ENCODE assay signal across 23 cellular contexts in the genomic region with DNA sequence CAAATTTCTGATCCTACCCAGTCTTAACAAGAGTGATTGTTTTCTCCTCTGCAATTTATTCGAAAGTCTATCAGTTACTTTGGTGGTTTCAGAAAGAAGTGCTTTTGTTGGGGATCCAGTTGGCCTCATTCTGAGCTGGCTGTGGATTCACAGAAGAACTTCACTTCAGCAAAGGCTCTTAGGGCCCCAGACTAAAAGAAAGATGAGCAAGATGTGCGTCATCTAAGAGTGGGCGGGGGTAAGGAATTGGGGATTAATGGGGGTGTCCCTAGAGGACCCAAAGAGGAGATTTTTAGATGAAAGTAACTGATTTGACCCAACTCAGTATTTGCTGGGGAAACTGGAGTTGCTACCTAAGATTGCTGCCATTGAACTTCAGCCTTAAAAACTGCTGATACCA.
A peak's percentile ranks its signal among the peaks of the same experiment; 100 is the strongest.
DNase-seq lines count a peak whose midpoint lies in the region; ATAC-seq and TF ChIP-seq lines count a peak whose summit lies in the region.
"Had no signal": no experiment of that assay in that cellular context is flagged by ENCODE, and none has a peak within 500 bp of the region (broad histone marks: within the 10 kb centered on the region; RNA-seq: fewer than 3 reads in every experiment).

No MANE protein-coding gene starts in this region.

- H3K4me3 ChIP-seq in GM23338 (no peak overlapping the region), fibroblast of mammary gland (ENCODE audit: control insufficient read depth, low read depth, low read length) (no peak overlapping the region)
- H3K4me3 ChIP-seq: lower lobe of right lung, MG63, upper lobe of right lung had no signal

- no peak overlapping the region for H3K4me2 ChIP-seq in GM23338

- ATAC-seq in GM23338 (no peak), left colon (no peak), HG02642 (IDR thresholded peaks at IDR 0.05; ENCODE audit: poor library complexity, unreplicated experiment) (no peak)
- ATAC-seq: foreskin keratinocyte, lower lobe of right lung, upper lobe of right lung had no signal

- intact Hi-C loops in left colon (cut with DNase I, micrococcal nuclease), result no loop called here

- DNase-seq in activated CD4-positive, alpha-beta T cell treated with anti-CD3 and anti-CD28 coated beads for 48 hours, result peak; percentile 71
- no peak for DNase-seq in activated CD4-positive, alpha-beta T cell treated with anti-CD3 and anti-CD28 coated beads for 1 hour
- DNase-seq in GM23338 (ENCODE audit: low spot score), result no peak
- DNase-seq in fibroblast of mammary gland (ENCODE audit: low read depth), result peak; percentile 85
- DNase-seq in stimulated activated CD4-positive, alpha-beta T cell treated with anti-CD3 and anti-CD28 coated beads, Interleukin-4, amount 100 ng/mL, for 24 hours, result peak; percentile 60
- no peak for DNase-seq in left colon
- no peak for DNase-seq in T1000 (lab: John Stamatoyannopoulos, UW)
- DNase-seq: activated CD8-positive, alpha-beta memory T cell treated with anti-CD3 and anti-CD28 coated beads for 24 hours; activated gamma-delta T cell; aorta; central memory CD4-positive, alpha-beta T cell; COR-L47; DND-41; foreskin keratinocyte; hippocampal formation; lower lobe of right lung; MG63; NCI-H1436; NCI-H526 treated with DMSO at 0.1 percent for 48 hours; Right ventricle myocardium superior; upper lobe of right lung had no signal

- H3K79me2 ChIP-seq in GM23338 (replicated peaks; ENCODE audit: insufficient read depth), result no peaks in the 10 kb centered on the region

- no peaks in the 10 kb centered on the region for H3K9me3 Mint-ChIP-seq in GM23338

- no peaks in the 10 kb centered on the region for H3K36me3 ChIP-seq in GM23338 (ENCODE audit: insufficient read depth)
- H3K36me3 ChIP-seq: lower lobe of right lung, MG63, neutrophil, upper lobe of right lung had no signal

- peaks cover 21% of the 10 kb centered on the region for H3K4me1 Mint-ChIP-seq in GM23338

- H2AFZ ChIP-seq in GM23338, result peak overlapping the region; percentile 48

- peaks cover 18% of the 10 kb centered on the region for H3K4me1 ChIP-seq in GM23338 (ENCODE audit: insufficient read depth)
- H3K4me1 ChIP-seq: foreskin keratinocyte had no signal

- no peak overlapping the region for H3K4me3 Mint-ChIP-seq in GM23338

- no peak overlapping the region for H3K27ac ChIP-seq in GM23338 (ENCODE audit: low read depth)
- H3K27ac ChIP-seq: foreskin keratinocyte, lower lobe of right lung, neutrophil, upper lobe of right lung had no signal

- H3K27me3 ChIP-seq in GM23338 (ENCODE audit: insufficient read depth), result no peaks in the 10 kb centered on the region
- H3K27me3 ChIP-seq: MG63, upper lobe of right lung had no signal

- H3K27ac Mint-ChIP-seq in GM23338, result no peak overlapping the region

- peaks cover 11% of the 10 kb centered on the region for H3K27me3 Mint-ChIP-seq in GM23338 (ENCODE audit: insufficient read depth, low read depth, poor library complexity)

- no peaks in the 10 kb centered on the region for H4K20me1 ChIP-seq in GM23338 (replicated peaks; ENCODE audit: insufficient read depth)

- H3K9me2 ChIP-seq in GM23338 (ENCODE audit: insufficient read depth), result no peaks in the 10 kb centered on the region

- H3K36me3 Mint-ChIP-seq in GM23338 (ENCODE audit: low read depth), result no peaks in the 10 kb centered on the region

- H3F3A ChIP-seq in GM23338 (replicated peaks; ENCODE audit: low read depth), result no peaks in the 10 kb centered on the region

- TF ChIP-seq CTCF in GM23338 (conservative IDR thresholded peaks at IDR 0.05; ENCODE audit: low read depth in 2 of 2), result no peak
- no peak for TF ChIP-seq CTCF in fibroblast of mammary gland (conservative IDR thresholded peaks at IDR 0.05; ENCODE audit: control insufficient read depth, insufficient read depth, low read depth, low read length)

TF ChIP-seq in GM23338, 12 proteins besides CTCF, POLR2A, EP300 and RAD21:
- TF ChIP-seq EZH2 (IDR thresholded peaks at IDR 0.05; ENCODE audit: low read depth, unreplicated experiment) (no peak), JUNB (IDR thresholded peaks at IDR 0.05; ENCODE audit: unreplicated experiment) (no peak), NANOG (IDR thresholded peaks at IDR 0.05; ENCODE audit: borderline replicate concordance) (no peak), ZNF114 (CRISPR knock-in tag; IDR thresholded peaks at IDR 0.05) (no peak), POLR2AphosphoS5 (IDR thresholded peaks at IDR 0.05; ENCODE audit: low read depth) (no peak), ZNF331 (CRISPR knock-in tag; IDR thresholded peaks at IDR 0.05; ENCODE audit: low read depth) (no peak)
- TF ChIP-seq, protein P1, sequence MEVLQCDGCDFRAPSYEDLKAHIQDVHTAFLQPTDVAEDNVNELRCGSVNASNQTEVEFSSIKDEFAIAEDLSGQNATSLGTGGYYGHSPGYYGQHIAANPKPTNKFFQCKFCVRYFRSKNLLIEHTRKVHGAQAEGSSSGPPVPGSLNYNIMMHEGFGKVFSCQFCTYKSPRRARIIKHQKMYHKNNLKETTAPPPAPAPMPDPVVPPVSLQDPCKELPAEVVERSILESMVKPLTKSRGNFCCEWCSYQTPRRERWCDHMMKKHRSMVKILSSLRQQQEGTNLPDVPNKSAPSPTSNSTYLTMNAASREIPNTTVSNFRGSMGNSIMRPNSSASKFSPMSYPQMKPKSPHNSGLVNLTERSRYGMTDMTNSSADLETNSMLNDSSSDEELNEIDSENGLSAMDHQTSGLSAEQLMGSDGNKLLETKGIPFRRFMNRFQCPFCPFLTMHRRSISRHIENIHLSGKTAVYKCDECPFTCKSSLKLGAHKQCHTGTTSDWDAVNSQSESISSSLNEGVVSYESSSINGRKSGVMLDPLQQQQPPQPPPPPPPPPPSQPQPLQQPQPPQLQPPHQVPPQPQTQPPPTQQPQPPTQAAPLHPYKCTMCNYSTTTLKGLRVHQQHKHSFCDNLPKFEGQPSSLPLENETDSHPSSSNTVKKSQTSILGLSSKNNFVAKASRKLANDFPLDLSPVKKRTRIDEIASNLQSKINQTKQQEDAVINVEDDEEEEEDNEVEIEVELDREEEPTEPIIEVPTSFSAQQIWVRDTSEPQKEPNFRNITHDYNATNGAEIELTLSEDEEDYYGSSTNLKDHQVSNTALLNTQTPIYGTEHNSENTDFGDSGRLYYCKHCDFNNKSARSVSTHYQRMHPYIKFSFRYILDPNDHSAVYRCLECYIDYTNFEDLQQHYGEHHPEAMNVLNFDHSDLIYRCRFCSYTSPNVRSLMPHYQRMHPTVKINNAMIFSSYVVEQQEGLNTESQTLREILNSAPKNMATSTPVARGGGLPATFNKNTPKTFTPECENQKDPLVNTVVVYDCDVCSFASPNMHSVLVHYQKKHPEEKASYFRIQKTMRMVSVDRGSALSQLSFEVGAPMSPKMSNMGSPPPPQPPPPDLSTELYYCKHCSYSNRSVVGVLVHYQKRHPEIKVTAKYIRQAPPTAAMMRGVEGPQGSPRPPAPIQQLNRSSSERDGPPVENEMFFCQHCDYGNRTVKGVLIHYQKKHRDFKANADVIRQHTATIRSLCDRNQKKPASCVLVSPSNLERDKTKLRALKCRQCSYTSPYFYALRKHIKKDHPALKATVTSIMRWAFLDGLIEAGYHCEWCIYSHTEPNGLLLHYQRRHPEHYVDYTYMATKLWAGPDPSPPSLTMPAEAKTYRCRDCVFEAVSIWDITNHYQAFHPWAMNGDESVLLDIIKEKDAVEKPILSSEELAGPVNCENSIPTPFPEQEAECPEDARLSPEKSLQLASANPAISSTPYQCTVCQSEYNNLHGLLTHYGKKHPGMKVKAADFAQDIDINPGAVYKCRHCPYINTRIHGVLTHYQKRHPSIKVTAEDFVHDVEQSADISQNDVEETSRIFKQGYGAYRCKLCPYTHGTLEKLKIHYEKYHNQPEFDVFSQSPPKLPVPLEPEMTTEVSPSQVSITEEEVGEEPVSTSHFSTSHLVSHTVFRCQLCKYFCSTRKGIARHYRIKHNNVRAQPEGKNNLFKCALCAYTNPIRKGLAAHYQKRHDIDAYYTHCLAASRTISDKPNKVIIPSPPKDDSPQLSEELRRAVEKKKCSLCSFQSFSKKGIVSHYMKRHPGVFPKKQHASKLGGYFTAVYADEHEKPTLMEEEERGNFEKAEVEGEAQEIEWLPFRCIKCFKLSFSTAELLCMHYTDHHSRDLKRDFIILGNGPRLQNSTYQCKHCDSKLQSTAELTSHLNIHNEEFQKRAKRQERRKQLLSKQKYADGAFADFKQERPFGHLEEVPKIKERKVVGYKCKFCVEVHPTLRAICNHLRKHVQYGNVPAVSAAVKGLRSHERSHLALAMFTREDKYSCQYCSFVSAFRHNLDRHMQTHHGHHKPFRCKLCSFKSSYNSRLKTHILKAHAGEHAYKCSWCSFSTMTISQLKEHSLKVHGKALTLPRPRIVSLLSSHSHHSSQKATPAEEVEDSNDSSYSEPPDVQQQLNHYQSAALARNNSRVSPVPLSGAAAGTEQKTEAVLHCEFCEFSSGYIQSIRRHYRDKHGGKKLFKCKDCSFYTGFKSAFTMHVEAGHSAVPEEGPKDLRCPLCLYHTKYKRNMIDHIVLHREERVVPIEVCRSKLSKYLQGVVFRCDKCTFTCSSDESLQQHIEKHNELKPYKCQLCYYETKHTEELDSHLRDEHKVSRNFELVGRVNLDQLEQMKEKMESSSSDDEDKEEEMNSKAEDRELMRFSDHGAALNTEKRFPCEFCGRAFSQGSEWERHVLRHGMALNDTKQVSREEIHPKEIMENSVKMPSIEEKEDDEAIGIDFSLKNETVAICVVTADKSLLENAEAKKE (CRISPR knock-in tag; IDR thresholded peaks at IDR 0.05), result no peak

Comparison
In these comparisons a context has a peak if more than half of its experiments do, and no peak if none do; other contexts are left out.
1. DNase-seq: peak in activated CD4-positive, alpha-beta T cell treated with anti-CD3 and anti-CD28 coated beads for 48 hours (single experiment), fibroblast of mammary gland (single experiment) and stimulated activated CD4-positive, alpha-beta T cell treated with anti-CD3 and anti-CD28 coated beads, Interleukin-4, amount 100 ng/mL, for 24 hours (single experiment); none in activated CD4-positive, alpha-beta T cell treated with anti-CD3 and anti-CD28 coated beads for 1 hour (single experiment), GM23338 (single experiment), left colon (0 of 2) and T1000 (single experiment).